ENCODE assay signal across 34 cellular contexts in genomic region chr11:116110356-116110755, GRCh38.
DNase-seq lines count a peak whose midpoint lies in the region; ATAC-seq and FAIRE-seq lines count a peak whose summit lies in the region.
"Had no signal": no experiment of that assay in that cellular context is flagged by ENCODE, and none has a peak within 500 bp of the region (broad histone marks: within the 10 kb centered on the region; RNA-seq: fewer than 3 reads in every experiment).

No MANE protein-coding gene starts in this region.

- peak; percentile 57 for ATAC-seq in Right ventricle myocardium superior (ENCODE audit: poor library complexity)
- ATAC-seq in right cardiac atrium: no peak
- ATAC-seq in left ventricle myocardium superior: peak; percentile 82
- no peak for ATAC-seq in Right ventricle myocardium inferior
- ATAC-seq in GM18519 (IDR thresholded peaks at IDR 0.05; ENCODE audit: low FRiP score, unreplicated experiment): no peak
- ATAC-seq: A549; CD8-positive, alpha-beta T cell had no signal

- DNase-seq in Right ventricle myocardium superior (no peak), right cardiac atrium (no peak), left ventricle myocardium superior (no peak), Right ventricle myocardium inferior (ENCODE audit: missing footprints) (no peak), islet precursor cell (peak; percentile 9), urothelium cell line (ENCODE audit: low spot score) (no peak), H7 (no peak)
- DNase-seq: 8988T; ACHN; AML-193; BE2C; C1 segment of cervical spinal cord; Caco-2; Calu3; CD4-positive, alpha-beta memory T cell; CD4-positive, alpha-beta T cell; CD4-positive, CD25-positive, alpha-beta regulatory T cell; CD8-positive, alpha-beta memory T cell; CD8-positive, alpha-beta T cell; COR-L47; DMS 273 treated with DMSO at 0.1 percent for 48 hours; DMS153; DMS79; DMS79 treated with DMSO at 0.1 percent for 48 hours; DND-41; EL had no signal

- intact Hi-C loops in Right ventricle myocardium superior (cut with DNase I) (no loop called here), right cardiac atrium (cut with DNase I) (no loop called here), left ventricle myocardium superior (cut with micrococcal nuclease) (no loop called here), Right ventricle myocardium inferior (cut with DNase I) (no loop called here)

- no peaks in the 10 kb centered on the region for H3K4me1 ChIP-seq in right cardiac atrium (ENCODE audit: control insufficient read depth, insufficient read depth, low read length)
- H3K4me1 ChIP-seq: A549, BE2C, Caco-2 had no signal

- H3K9me3 ChIP-seq in right cardiac atrium (ENCODE audit: control insufficient read depth, low read length): peaks cover 5% of the 10 kb centered on the region
- H3K9me3 ChIP-seq: A549, BE2C, Caco-2 had no signal

- no peaks in the 10 kb centered on the region for H3K27me3 ChIP-seq in right cardiac atrium (ENCODE audit: control insufficient read depth, insufficient read depth)
- H3K27me3 ChIP-seq in H7 (ENCODE audit: control insufficient read depth, insufficient read depth, low read length): peaks cover 39% of the 10 kb centered on the region
- H3K27me3 ChIP-seq: BE2C; BLaER1; BLaER1 treated with 17β-estradiol and CSF1 and Interleukin-3, amounts not matched to agents 10 nM and 100 nM had no signal

- FAIRE-seq in urothelium cell line (lab: Jason Lieb, UNC): peak; percentile 20
- FAIRE-seq: A204.1, A549, D721Med had no signal

- WGBS in right cardiac atrium: 95% methylated on average over 1 of the region's 1 CpG

- H3K27ac ChIP-seq in right cardiac atrium (ENCODE audit: low read length): no peak overlapping the region
- H3K27ac ChIP-seq: 22Rv1; A549; BLaER1; BLaER1 treated with 17β-estradiol and CSF1 and Interleukin-3, amounts not matched to agents 10 nM and 100 nM; C4-2B had no signal

- no peaks in the 10 kb centered on the region for H3K36me3 ChIP-seq in H7 (replicated peaks; ENCODE audit: control insufficient read depth, insufficient read depth, low read length)
- H3K36me3 ChIP-seq: BE2C; BLaER1; BLaER1 treated with 17β-estradiol and CSF1 and Interleukin-3, amounts not matched to agents 10 nM and 100 nM had no signal

- H3K4me3 ChIP-seq in right cardiac atrium (ENCODE audit: low read length) (no peak overlapping the region), H7 (ENCODE audit: insufficient read depth, low read depth, low read length) (no peak overlapping the region)
- H3K4me3 ChIP-seq: A549; BLaER1; BLaER1 treated with 17β-estradiol and CSF1 and Interleukin-3, amounts not matched to agents 10 nM and 100 nM had no signal

Comparison
In these comparisons a context has a peak if more than half of its experiments do, and no peak if none do; other contexts are left out.
1. ATAC-seq: peak in Right ventricle myocardium superior (single experiment) and left ventricle myocardium superior (single experiment); none in right cardiac atrium (0 of 2), Right ventricle myocardium inferior (single experiment) and GM18519 (single experiment).